24 cellular contexts compared by ENCODE assay signal in the genomic region with DNA sequence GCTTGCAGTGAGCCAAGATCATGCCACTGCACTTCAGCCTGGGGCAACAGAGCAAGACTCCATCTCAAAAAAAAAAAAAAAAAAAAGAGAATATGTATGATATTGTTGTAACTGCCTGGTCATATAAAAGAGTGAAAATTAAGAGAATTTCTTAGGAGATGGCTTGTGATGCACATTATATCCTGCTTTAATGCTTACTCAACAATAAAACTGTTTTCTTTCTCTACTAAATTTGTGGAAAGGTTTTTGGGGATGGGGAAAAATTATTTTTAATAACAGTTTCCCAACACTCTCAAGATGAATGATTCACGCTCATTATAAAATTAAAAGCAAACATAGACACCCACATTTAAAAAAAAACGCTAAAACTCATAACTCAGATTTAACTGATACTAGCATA.
"Had no signal": no experiment of that assay in that cellular context is flagged by ENCODE, and none has a peak within 500 bp of the region (broad histone marks: within the 10 kb centered on the region; RNA-seq: fewer than 3 reads in every experiment).

No MANE protein-coding gene starts in this region.

- H3K4me1 Mint-ChIP-seq: immature natural killer cell; naive thymus-derived CD4-positive, alpha-beta T cell; stimulated activated naive B cell treated with anti-CD40 and anti-IgM and Interleukin-4, amounts not matched to agents 10 μg/mL and 1 μg/mL and 100 μg/mL, for 72 hours had no signal

- H3K9me3 Mint-ChIP-seq: stimulated activated naive B cell treated with anti-CD40 and anti-IgM and Interleukin-4, amounts not matched to agents 10 μg/mL and 1 μg/mL and 100 μg/mL, for 72 hours had no signal

- H3K27me3 ChIP-seq: ovary, right atrium auricular region, suprapubic skin, tibial artery, upper lobe of right lung had no signal

- H3K9me3 ChIP-seq: mucosa of descending colon, ovary, right atrium auricular region, suprapubic skin, thoracic aorta, tibial artery, upper lobe of right lung had no signal

- H3K36me3 Mint-ChIP-seq: immature natural killer cell; naive thymus-derived CD4-positive, alpha-beta T cell; natural killer cell treated with Interleukin-12 subunit alpha and Interleukin-12 subunit beta and Interleukin-15 and Interleukin-18, amount 100 ng/mL, for 72 hours; stimulated activated naive B cell treated with anti-CD40 and anti-IgM and Interleukin-4, amounts not matched to agents 10 μg/mL and 1 μg/mL and 100 μg/mL, for 72 hours had no signal

- H3K36me3 ChIP-seq: left ventricle myocardium inferior, ovary, right atrium auricular region, suprapubic skin, thoracic aorta, tibial artery, upper lobe of right lung had no signal

- H3K4me3 Mint-ChIP-seq: immature natural killer cell; naive thymus-derived CD4-positive, alpha-beta T cell; natural killer cell treated with Interleukin-12 subunit alpha and Interleukin-12 subunit beta and Interleukin-15 and Interleukin-18, amount 100 ng/mL, for 72 hours; stimulated activated naive B cell treated with anti-CD40 and anti-IgM and Interleukin-4, amounts not matched to agents 10 μg/mL and 1 μg/mL and 100 μg/mL, for 72 hours had no signal

- DNase-seq: hippocampal formation; immature natural killer cell; kidney; left ventricle myocardium inferior; midbrain; mucosa of descending colon; naive thymus-derived CD4-positive, alpha-beta T cell; ovary; stimulated activated CD4-positive, alpha-beta T cell treated with anti-CD3 and anti-CD28 coated beads, Interleukin-12 subunit alpha, Interleukin-12 subunit beta, amount 100 ng/mL, for 4 hours; stimulated activated CD4-positive, alpha-beta T cell treated with anti-CD3 and anti-CD28 coated beads, Interleukin-15, amount 100 ng/mL, for 24 hours; stimulated activated CD4-positive, alpha-beta T cell treated with anti-CD3 and anti-CD28 coated beads, Interleukin-2, amount 100 ng/mL, for 24 hours; stimulated activated CD4-positive, alpha-beta T cell treated with anti-CD3 and anti-CD28 coated beads, Interleukin-4, amount 100 ng/mL, for 1 hour; stimulated activated naive B cell treated with anti-CD40 and anti-IgM and Interleukin-4, amounts not matched to agents 10 μg/mL and 1 μg/mL and 100 μg/mL, for 72 hours; stimulated activated naive CD8-positive, alpha-beta T cell treated with anti-CD3 and anti-CD28 coated beads, Interleukin-15, Interleukin-2, amounts not matched to agents 100 U/mL and 50 U/mL, for 24 hours; tibial artery; upper lobe of right lung had no signal

- H3K27ac Mint-ChIP-seq: immature natural killer cell; naive thymus-derived CD4-positive, alpha-beta T cell; natural killer cell treated with Interleukin-12 subunit alpha and Interleukin-12 subunit beta and Interleukin-15 and Interleukin-18, amount 100 ng/mL, for 72 hours; progenitor cell of endocrine pancreas; stimulated activated naive B cell treated with anti-CD40 and anti-IgM and Interleukin-4, amounts not matched to agents 10 μg/mL and 1 μg/mL and 100 μg/mL, for 72 hours had no signal

- ATAC-seq: mucosa of descending colon; naive thymus-derived CD4-positive, alpha-beta T cell; natural killer cell treated with Interleukin-12 subunit alpha and Interleukin-12 subunit beta and Interleukin-15 and Interleukin-18, amount 100 ng/mL, for 72 hours; sciatic nerve; stimulated activated naive B cell treated with anti-CD40 and anti-IgM and Interleukin-4, amounts not matched to agents 10 μg/mL and 1 μg/mL and 100 μg/mL, for 72 hours; stimulated activated naive CD8-positive, alpha-beta T cell treated with anti-CD3 and anti-CD28 coated beads, Interleukin-15, Interleukin-2, amounts not matched to agents 100 U/mL and 50 U/mL, for 24 hours; upper lobe of right lung had no signal

- H3K4me1 ChIP-seq: left ventricle myocardium inferior, right atrium auricular region, suprapubic skin, tibial artery, upper lobe of right lung had no signal

- H3K4me3 ChIP-seq: left ventricle myocardium inferior, lung, mucosa of descending colon, ovary, right atrium auricular region, skin epidermis, suprapubic skin, thoracic aorta, tibial artery, upper lobe of right lung had no signal

- H3K27ac ChIP-seq: left ventricle myocardium inferior, ovary, right atrium auricular region, skin epidermis, suprapubic skin, thoracic aorta, tibial artery, upper lobe of right lung had no signal

- H3K27me3 Mint-ChIP-seq: naive thymus-derived CD4-positive, alpha-beta T cell; natural killer cell treated with Interleukin-12 subunit alpha and Interleukin-12 subunit beta and Interleukin-15 and Interleukin-18, amount 100 ng/mL, for 72 hours; progenitor cell of endocrine pancreas; stimulated activated naive B cell treated with anti-CD40 and anti-IgM and Interleukin-4, amounts not matched to agents 10 μg/mL and 1 μg/mL and 100 μg/mL, for 72 hours had no signal
